ENCODE assay signal across 14 cellular contexts in genomic region chr14:78153069-78153351, GRCh38. TPM values are rescaled to one million over a fixed set of nuclear protein-coding genes. Genes with fewer than 3 reads are reported as not detected.
DNase-seq lines count a peak whose midpoint lies in the region; ATAC-seq and TF ChIP-seq lines count a peak whose summit lies in the region.
"Had no signal": no experiment of that assay in that cellular context is flagged by ENCODE, and none has a peak within 500 bp of the region (broad histone marks: within the 10 kb centered on the region; RNA-seq: fewer than 3 reads in every experiment).

No MANE protein-coding gene starts in this region.

- H3K4me1 ChIP-seq in RWPE2 (ENCODE audit: insufficient read depth, poor library complexity, severe bottlenecking) = peaks cover 9% of the 10 kb centered on the region

- intact Hi-C loops in lower leg skin (cut with DNase I; ENCODE audit: low total_unique reads) = no loop called here

- no peaks in the 10 kb centered on the region for H3K36me3 ChIP-seq in RWPE2 (ENCODE audit: low read depth)
- H3K36me3 ChIP-seq: neutrophil had no signal

- no peak overlapping the region for H3K27ac ChIP-seq in RWPE2 (ENCODE audit: poor library complexity, severe bottlenecking)
- H3K27ac ChIP-seq: neutrophil had no signal

- CTCF ChIA-PET in activated CD8-positive, alpha-beta T cell treated with anti-CD3 and anti-CD28 coated beads, Interleukin-2, amount 10 ng/mL, durations not matched to agents 7 days and 5 days (lab: Charles Lee) = no interaction called here

- no peak overlapping the region for H3K27ac Mint-ChIP-seq in activated CD8-positive, alpha-beta T cell treated with anti-CD3 and anti-CD28 coated beads, Interleukin-2, amount 10 ng/mL, durations not matched to agents 7 days and 5 days
- H3K27ac Mint-ChIP-seq: activated naive CD4-positive, alpha-beta T cell treated with anti-CD3 and anti-CD28 coated beads, Interleukin-2, amount 50 U/mL, for 72 hours had no signal

- H3K4me1 Mint-ChIP-seq in activated CD8-positive, alpha-beta T cell treated with anti-CD3 and anti-CD28 coated beads, Interleukin-2, amount 10 ng/mL, durations not matched to agents 7 days and 5 days (ENCODE audit: low read depth) = peaks cover 3% of the 10 kb centered on the region

- H3K9me3 Mint-ChIP-seq in activated CD8-positive, alpha-beta T cell treated with anti-CD3 and anti-CD28 coated beads, Interleukin-2, amount 10 ng/mL, durations not matched to agents 7 days and 5 days (ENCODE audit: insufficient read depth) = no peaks in the 10 kb centered on the region
- H3K9me3 Mint-ChIP-seq: activated naive CD4-positive, alpha-beta T cell treated with anti-CD3 and anti-CD28 coated beads, Interleukin-2, amount 50 U/mL, for 72 hours had no signal

- H3K36me3 Mint-ChIP-seq in activated CD8-positive, alpha-beta T cell treated with anti-CD3 and anti-CD28 coated beads, Interleukin-2, amount 10 ng/mL, durations not matched to agents 7 days and 5 days (ENCODE audit: low read depth) = no peaks in the 10 kb centered on the region
- H3K36me3 Mint-ChIP-seq: activated naive CD4-positive, alpha-beta T cell treated with anti-CD3 and anti-CD28 coated beads, Interleukin-2, amount 50 U/mL, for 72 hours had no signal

- peaks cover 4% of the 10 kb centered on the region for H3K27me3 ChIP-seq in RWPE2 (ENCODE audit: insufficient read depth, poor library complexity, severe bottlenecking)

- H3K4me3 Mint-ChIP-seq in activated CD8-positive, alpha-beta T cell treated with anti-CD3 and anti-CD28 coated beads, Interleukin-2, amount 10 ng/mL, durations not matched to agents 7 days and 5 days = no peak overlapping the region

- DNase-seq in ELR (ENCODE audit: low read depth) (peak; percentile 5), NCI-H1105 (lab: John Stamatoyannopoulos, UW) (peak; percentile 40), RWPE2 (ENCODE audit: low spot score) (no peak), lung microvascular endothelial cell (ENCODE audit: low read depth in 2 of 2) (peak; percentile 0 to 10), anterior cingulate cortex (lab: John Stamatoyannopoulos, UW) (no peak), lower leg skin (ENCODE audit: low spot score in 2 of 2) (no peak)
- no peak for DNase-seq in activated CD8-positive, alpha-beta T cell treated with anti-CD3 and anti-CD28 coated beads, Interleukin-2, amount 10 ng/mL, durations not matched to agents 7 days and 5 days
- DNase-seq: mammary epithelial cell, small intestine, substantia nigra had no signal

- no peaks in the 10 kb centered on the region for H3K9me3 ChIP-seq in RWPE2 (ENCODE audit: severe bottlenecking)
- H3K9me3 ChIP-seq: neutrophil had no signal

- H3K27me3 Mint-ChIP-seq in activated CD8-positive, alpha-beta T cell treated with anti-CD3 and anti-CD28 coated beads, Interleukin-2, amount 10 ng/mL, durations not matched to agents 7 days and 5 days (ENCODE audit: low read depth) = no peaks in the 10 kb centered on the region

- POLR2A ChIA-PET in activated CD8-positive, alpha-beta T cell treated with anti-CD3 and anti-CD28 coated beads, Interleukin-2, amount 10 ng/mL, durations not matched to agents 7 days and 5 days (lab: Charles Lee) = no interaction called here

- peak; percentile 40; the same call in 1 of the 3 replicates for ATAC-seq in RWPE2 (ENCODE audit: low read depth)
- no peak for ATAC-seq in activated CD8-positive, alpha-beta T cell treated with anti-CD3 and anti-CD28 coated beads, Interleukin-2, amount 10 ng/mL, durations not matched to agents 7 days and 5 days
- no peak for ATAC-seq in GM18517 (IDR thresholded peaks at IDR 0.05; ENCODE audit: unreplicated experiment)
- ATAC-seq: activated naive CD4-positive, alpha-beta T cell treated with anti-CD3 and anti-CD28 coated beads, Interleukin-2, amount 50 U/mL, for 72 hours; esophagus mucosa had no signal

- H3K4me3 ChIP-seq in RWPE2 (ENCODE audit: severe bottlenecking) = no peak overlapping the region
- no peak overlapping the region for H3K4me3 ChIP-seq in lower leg skin (ENCODE audit: low read depth, poor library complexity, severe bottlenecking)

- no peak for TF ChIP-seq POLR2A in lower leg skin (IDR thresholded peaks at IDR 0.05)

- TF ChIP-seq CTCF in RWPE2 (IDR thresholded peaks at IDR 0.05; ENCODE audit: poor library complexity, severe bottlenecking) (peak; percentile 37), lower leg skin (IDR thresholded peaks at IDR 0.05) (no peak)

RNA-seq across cellular contexts. Expression of gene NRXN3, which starts 17.2 kb away (rescaled TPM):
- total RNA-seq in lung microvascular endothelial cell (under 0.01 TPM in 1 of 2 replicates, not detected in the other), lower leg skin (1 to 10 TPM in 3 of 4 donors, under 1 TPM in 1; 0.61 to 2.4 (median 1.7) TPM)
- not detected for total RNA-seq in activated CD8-positive, alpha-beta T cell treated with anti-CD3 and anti-CD28 coated beads, Interleukin-2, amount 10 ng/mL, durations not matched to agents 7 days and 5 days
- total RNA-seq: activated naive CD4-positive, alpha-beta T cell treated with anti-CD3 and anti-CD28 coated beads, Interleukin-2, amount 50 U/mL, for 72 hours had no signal

Comparison
In these comparisons a context has a peak if more than half of its experiments do, and no peak if none do; other contexts are left out.
1. DNase-seq: peak in ELR (single experiment), NCI-H1105 (single experiment) and lung microvascular endothelial cell (2 of 2); none in RWPE2 (single experiment), anterior cingulate cortex (0 of 58), activated CD8-positive, alpha-beta T cell treated with anti-CD3 and anti-CD28 coated beads, Interleukin-2, amount 10 ng/mL, durations not matched to agents 7 days and 5 days (single experiment) and lower leg skin (0 of 2).